ENCODE assay signal across 8 cellular contexts in genomic region chr3:184174278-184174645, GRCh38. TPM values are rescaled to one million over a fixed set of nuclear protein-coding genes. Genes with fewer than 3 reads are reported as not detected.
A peak's percentile ranks its signal among the peaks of the same experiment; 100 is the strongest.
DNase-seq lines count a peak whose midpoint lies in the region; ATAC-seq and TF ChIP-seq lines count a peak whose summit lies in the region.

No MANE protein-coding gene starts in this region.

- no peaks in the 10 kb centered on the region for H3K9me3 ChIP-seq in BLaER1 treated with 17β-estradiol and CSF1 and Interleukin-3, amounts not matched to agents 10 nM and 100 nM (replicated peaks in 1 of 11)
- no peaks in the 10 kb centered on the region for H3K9me3 ChIP-seq in HEK293 (ENCODE audit: control insufficient read depth, insufficient read depth, low read depth, low read length)

- no peaks in the 10 kb centered on the region for H3K9me3 Mint-ChIP-seq in activated naive CD8-positive, alpha-beta T cell treated with anti-CD3 and anti-CD28 coated beads for 36 hours
- H3K9me3 Mint-ChIP-seq in nephron: no peaks in the 10 kb centered on the region

- H3K4me3 ChIP-seq in BLaER1 treated with 17β-estradiol and CSF1 and Interleukin-3, amounts not matched to agents 10 nM and 100 nM: peak overlapping the region in 2 of 10 experiments; percentile 19 to 99; a peak in 3 of 20 replicates
- peak overlapping the region; percentile 9; the same call in 1 of the 2 replicates for H3K4me3 ChIP-seq in HEK293 (ENCODE audit: low read depth, low read length)

- no peak for TF ChIP-seq CTCF in HEK293 (tag by site-specific recombination; IDR thresholded peaks at IDR 0.05)
- no peak for TF ChIP-seq CTCF in nephron (IDR thresholded peaks at IDR 0.05; ENCODE audit: unreplicated experiment in 3 of 3)

- H3K4me3 Mint-ChIP-seq in activated naive CD8-positive, alpha-beta T cell treated with anti-CD3 and anti-CD28 coated beads for 36 hours: peak overlapping the region; percentile 98
- H3K4me3 Mint-ChIP-seq in nephron: peak overlapping the region; percentile 94 to 99 (median 97)

- peaks cover 54 to 71% (median 65%) of the 10 kb centered on the region in 11 experiments for H3K36me3 ChIP-seq in BLaER1 treated with 17β-estradiol and CSF1 and Interleukin-3, amounts not matched to agents 10 nM and 100 nM
- H3K36me3 ChIP-seq in HEK293 (ENCODE audit: control insufficient read depth in 2 of 2, insufficient read depth in 1 of 2, low read length in 2 of 2): peaks cover 0 to 62% of the 10 kb centered on the region in 2 experiments; a peak in 2 of 3 replicates

- H3K4me1 Mint-ChIP-seq in activated naive CD8-positive, alpha-beta T cell treated with anti-CD3 and anti-CD28 coated beads for 36 hours: peaks cover 22% of the 10 kb centered on the region
- H3K4me1 Mint-ChIP-seq in nephron: peaks cover 40% of the 10 kb centered on the region

- H3K36me3 Mint-ChIP-seq in activated naive CD8-positive, alpha-beta T cell treated with anti-CD3 and anti-CD28 coated beads for 36 hours: peaks cover 6% of the 10 kb centered on the region
- H3K36me3 Mint-ChIP-seq in nephron (ENCODE audit: low read depth): peaks cover 43% of the 10 kb centered on the region

- peak overlapping the region; percentile 19 to 68 (median 49); a peak in 18 of 22 replicates for H3K4me2 ChIP-seq in BLaER1 treated with 17β-estradiol and CSF1 and Interleukin-3, amounts not matched to agents 10 nM and 100 nM

- peaks cover 30 to 66% (median 40%) of the 10 kb centered on the region in 10 experiments for H3K4me1 ChIP-seq in BLaER1 treated with 17β-estradiol and CSF1 and Interleukin-3, amounts not matched to agents 10 nM and 100 nM
- H3K4me1 ChIP-seq in HEK293 (ENCODE audit: control insufficient read depth, insufficient read depth, low read length): peaks cover 3% of the 10 kb centered on the region; the same call in 1 of the 2 replicates

- H3K27me3 ChIP-seq in BLaER1 treated with 17β-estradiol and CSF1 and Interleukin-3, amounts not matched to agents 10 nM and 100 nM: no peaks in the 10 kb centered on the region

- peak overlapping the region in 4 of 11 experiments; percentile 26 to 95 (median 44); a peak in 6 of 22 replicates for H3K9ac ChIP-seq in BLaER1 treated with 17β-estradiol and CSF1 and Interleukin-3, amounts not matched to agents 10 nM and 100 nM

- no peaks in the 10 kb centered on the region for H3K27me3 Mint-ChIP-seq in activated naive CD8-positive, alpha-beta T cell treated with anti-CD3 and anti-CD28 coated beads for 36 hours
- no peaks in the 10 kb centered on the region for H3K27me3 Mint-ChIP-seq in nephron (ENCODE audit: low read depth)

- H3K27ac Mint-ChIP-seq in activated naive CD8-positive, alpha-beta T cell treated with anti-CD3 and anti-CD28 coated beads for 36 hours: peak overlapping the region; percentile 61
- peak overlapping the region; percentile 81 to 94 (median 93) for H3K27ac Mint-ChIP-seq in nephron

- POLR2A ChIA-PET in HEK293 (lab: Yijun Ruan, JAX): interaction anchor here (0.6 to 2.8 kb wide), 7 partner anchors 10 to 308 kb away, joined by 5 to 15 read pairs (median 6); partner anchors contain the start of genes ABCF3, DVL3 and EIF2B5

- H4K20me1 ChIP-seq in BLaER1 treated with 17β-estradiol and CSF1 and Interleukin-3, amounts not matched to agents 10 nM and 100 nM: peaks cover 12 to 42% (median 26%) of the 10 kb centered on the region in 11 experiments; a peak in 17 of 22 replicates

- no peak for DNase-seq in activated naive CD8-positive, alpha-beta T cell treated with anti-CD3 and anti-CD28 coated beads for 36 hours
- DNase-seq in NCI-H2081 (lab: John Stamatoyannopoulos, UW) (no peak), epidermal melanocyte (ENCODE audit: insufficient read length, low spot score) (no peak)

- no peak for ATAC-seq in GM18873 (IDR thresholded peaks at IDR 0.05; ENCODE audit: low FRiP score, unreplicated experiment)
- no peak for ATAC-seq in HG02840 (IDR thresholded peaks at IDR 0.05; ENCODE audit: low FRiP score, unreplicated experiment)

- H3K27ac ChIP-seq in BLaER1 treated with 17β-estradiol and CSF1 and Interleukin-3, amounts not matched to agents 10 nM and 100 nM: peak overlapping the region in 5 of 11 experiments; percentile 4 to 43 (median 18); a peak in 7 of 22 replicates
- H3K27ac ChIP-seq in HEK293 (ENCODE audit: extremely low read depth, low read depth, low read length): no peak overlapping the region

- CTCF ChIA-PET in HEK293 (lab: Yijun Ruan, JAX): interaction anchor here (1.9 kb wide), 1 partner anchor 53 kb away, joined by 7 read pairs; no protein-coding TSS in a partner anchor

TF ChIP-seq in HEK293, 187 proteins besides CTCF, POLR2A, EP300 and RAD21:
- TF ChIP-seq, protein P1, sequence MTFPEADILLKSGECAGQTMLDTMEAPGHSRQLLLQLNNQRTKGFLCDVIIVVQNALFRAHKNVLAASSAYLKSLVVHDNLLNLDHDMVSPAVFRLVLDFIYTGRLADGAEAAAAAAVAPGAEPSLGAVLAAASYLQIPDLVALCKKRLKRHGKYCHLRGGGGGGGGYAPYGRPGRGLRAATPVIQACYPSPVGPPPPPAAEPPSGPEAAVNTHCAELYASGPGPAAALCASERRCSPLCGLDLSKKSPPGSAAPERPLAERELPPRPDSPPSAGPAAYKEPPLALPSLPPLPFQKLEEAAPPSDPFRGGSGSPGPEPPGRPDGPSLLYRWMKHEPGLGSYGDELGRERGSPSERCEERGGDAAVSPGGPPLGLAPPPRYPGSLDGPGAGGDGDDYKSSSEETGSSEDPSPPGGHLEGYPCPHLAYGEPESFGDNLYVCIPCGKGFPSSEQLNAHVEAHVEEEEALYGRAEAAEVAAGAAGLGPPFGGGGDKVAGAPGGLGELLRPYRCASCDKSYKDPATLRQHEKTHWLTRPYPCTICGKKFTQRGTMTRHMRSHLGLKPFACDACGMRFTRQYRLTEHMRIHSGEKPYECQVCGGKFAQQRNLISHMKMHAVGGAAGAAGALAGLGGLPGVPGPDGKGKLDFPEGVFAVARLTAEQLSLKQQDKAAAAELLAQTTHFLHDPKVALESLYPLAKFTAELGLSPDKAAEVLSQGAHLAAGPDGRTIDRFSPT (tag by site-specific recombination; IDR thresholded peaks at IDR 0.05): no peak
- TF ChIP-seq ZBTB7A (tag by site-specific recombination; IDR thresholded peaks at IDR 0.05; ENCODE audit: low read depth) (no peak), ZNF433 (tag by site-specific recombination; IDR thresholded peaks at IDR 0.05; ENCODE audit: low read depth) (no peak), ZNF362 (tag by site-specific recombination; IDR thresholded peaks at IDR 0.05) (peak; percentile 100), YY1 (tag by site-specific recombination; IDR thresholded peaks at IDR 0.05) (no peak), ZNF350 (tag by site-specific recombination; IDR thresholded peaks at IDR 0.05) (no peak), ZNF140 (tag by site-specific recombination; IDR thresholded peaks at IDR 0.05) (no peak)

RNA-seq across cellular contexts. Expression of gene AP2M1, which starts 0.4 kb away (rescaled TPM):
- 100 to 1,000 TPM; 209 to 219 TPM for total RNA-seq in activated naive CD8-positive, alpha-beta T cell treated with anti-CD3 and anti-CD28 coated beads for 36 hours

RNA-seq across cellular contexts. Expression of gene ABCF3, which starts 11.7 kb away (rescaled TPM):
- total RNA-seq in activated naive CD8-positive, alpha-beta T cell treated with anti-CD3 and anti-CD28 coated beads for 36 hours: 10 to 100 TPM; 57.2 to 58.7 TPM

RNA-seq across cellular contexts. Expression of gene DVL3, which starts 19.1 kb away (rescaled TPM):
- 10 to 100 TPM; 22.9 to 25.2 TPM for total RNA-seq in activated naive CD8-positive, alpha-beta T cell treated with anti-CD3 and anti-CD28 coated beads for 36 hours

RNA-seq across cellular contexts. Expression of gene EIF2B5, which starts 39.1 kb away (rescaled TPM):
- total RNA-seq in activated naive CD8-positive, alpha-beta T cell treated with anti-CD3 and anti-CD28 coated beads for 36 hours: 10 to 100 TPM; 73.2 to 74.4 TPM

RNA-seq across cellular contexts. Expression of gene VWA5B2, which starts 55.1 kb away (rescaled TPM):
- total RNA-seq in activated naive CD8-positive, alpha-beta T cell treated with anti-CD3 and anti-CD28 coated beads for 36 hours: not detected
